ENCODE assay signal across 1 cellular context in genomic region chr9:121483049-121483448, GRCh38.
A peak's percentile ranks its signal among the peaks of the same experiment; 100 is the strongest.
TF ChIP-seq lines count a peak whose summit lies in the region.

No MANE protein-coding gene starts in this region.

TF ChIP-seq in HepG2, 621 proteins besides CTCF, POLR2A, EP300 and RAD21 (continued from another document):
- TF ChIP-seq, protein P1, sequence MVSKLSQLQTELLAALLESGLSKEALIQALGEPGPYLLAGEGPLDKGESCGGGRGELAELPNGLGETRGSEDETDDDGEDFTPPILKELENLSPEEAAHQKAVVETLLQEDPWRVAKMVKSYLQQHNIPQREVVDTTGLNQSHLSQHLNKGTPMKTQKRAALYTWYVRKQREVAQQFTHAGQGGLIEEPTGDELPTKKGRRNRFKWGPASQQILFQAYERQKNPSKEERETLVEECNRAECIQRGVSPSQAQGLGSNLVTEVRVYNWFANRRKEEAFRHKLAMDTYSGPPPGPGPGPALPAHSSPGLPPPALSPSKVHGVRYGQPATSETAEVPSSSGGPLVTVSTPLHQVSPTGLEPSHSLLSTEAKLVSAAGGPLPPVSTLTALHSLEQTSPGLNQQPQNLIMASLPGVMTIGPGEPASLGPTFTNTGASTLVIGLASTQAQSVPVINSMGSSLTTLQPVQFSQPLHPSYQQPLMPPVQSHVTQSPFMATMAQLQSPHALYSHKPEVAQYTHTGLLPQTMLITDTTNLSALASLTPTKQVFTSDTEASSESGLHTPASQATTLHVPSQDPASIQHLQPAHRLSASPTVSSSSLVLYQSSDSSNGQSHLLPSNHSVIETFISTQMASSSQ (IDR thresholded peaks at IDR 0.05; ENCODE audit: low read depth) = no peak
- TF ChIP-seq, protein P1 (CRISPR knock-in tag; IDR thresholded peaks at IDR 0.05; ENCODE audit: borderline replicate concordance) = no peak
- TF ChIP-seq NR2F1 (CRISPR knock-in tag; IDR thresholded peaks at IDR 0.05) (peak; percentile 63 to 92), ZNF703 (CRISPR knock-in tag; IDR thresholded peaks at IDR 0.05; ENCODE audit: borderline replicate concordance) (no peak), TCF7 (IDR thresholded peaks at IDR 0.05; ENCODE audit: low read depth) (peak; percentile 62; the same call in 1 of the 2 replicates), ZBTB8A (CRISPR knock-in tag; IDR thresholded peaks at IDR 0.05; ENCODE audit: borderline replicate concordance, low read depth) (no peak), NR2F6 (IDR thresholded peaks at IDR 0.05) (peak; percentile 95), NR2F6 (CRISPR knock-in tag; IDR thresholded peaks at IDR 0.05) (peak; percentile 85), JUND (CRISPR knock-in tag; IDR thresholded peaks at IDR 0.05) (peak; percentile 47; the same call in 1 of the 2 replicates), TFAP4 (IDR thresholded peaks at IDR 0.05; ENCODE audit: borderline replicate concordance, low read depth) (peak; percentile 89), FOXP1 (IDR thresholded peaks at IDR 0.05) (no peak), FOXP1 (CRISPR knock-in tag; IDR thresholded peaks at IDR 0.05) (peak; percentile 32; the same call in 1 of the 2 replicates), GATA4 (IDR thresholded peaks at IDR 0.05; ENCODE audit: borderline replicate concordance, low read depth) (no peak), NKX3-1 (CRISPR knock-in tag; IDR thresholded peaks at IDR 0.05) (peak; percentile 56; the same call in 1 of the 2 replicates), RFX5 (IDR thresholded peaks at IDR 0.05; ENCODE audit: low read depth, low read length) (no peak), HMG20B (CRISPR knock-in tag; conservative IDR thresholded peaks at IDR 0.05) (0 out of 2 replicates have a peak, but pooled peaks have one; percentile 59), TBX3 (IDR thresholded peaks at IDR 0.05; ENCODE audit: borderline replicate concordance) (peak; percentile 84; the same call in 1 of the 2 replicates), ATM (IDR thresholded peaks at IDR 0.05; ENCODE audit: borderline replicate concordance) (no peak), PITX1 (CRISPR knock-in tag; IDR thresholded peaks at IDR 0.05) (no peak), FOXA3 (CRISPR knock-in tag; IDR thresholded peaks at IDR 0.05) (peak; percentile 59)
- TF ChIP-seq, protein P2, sequence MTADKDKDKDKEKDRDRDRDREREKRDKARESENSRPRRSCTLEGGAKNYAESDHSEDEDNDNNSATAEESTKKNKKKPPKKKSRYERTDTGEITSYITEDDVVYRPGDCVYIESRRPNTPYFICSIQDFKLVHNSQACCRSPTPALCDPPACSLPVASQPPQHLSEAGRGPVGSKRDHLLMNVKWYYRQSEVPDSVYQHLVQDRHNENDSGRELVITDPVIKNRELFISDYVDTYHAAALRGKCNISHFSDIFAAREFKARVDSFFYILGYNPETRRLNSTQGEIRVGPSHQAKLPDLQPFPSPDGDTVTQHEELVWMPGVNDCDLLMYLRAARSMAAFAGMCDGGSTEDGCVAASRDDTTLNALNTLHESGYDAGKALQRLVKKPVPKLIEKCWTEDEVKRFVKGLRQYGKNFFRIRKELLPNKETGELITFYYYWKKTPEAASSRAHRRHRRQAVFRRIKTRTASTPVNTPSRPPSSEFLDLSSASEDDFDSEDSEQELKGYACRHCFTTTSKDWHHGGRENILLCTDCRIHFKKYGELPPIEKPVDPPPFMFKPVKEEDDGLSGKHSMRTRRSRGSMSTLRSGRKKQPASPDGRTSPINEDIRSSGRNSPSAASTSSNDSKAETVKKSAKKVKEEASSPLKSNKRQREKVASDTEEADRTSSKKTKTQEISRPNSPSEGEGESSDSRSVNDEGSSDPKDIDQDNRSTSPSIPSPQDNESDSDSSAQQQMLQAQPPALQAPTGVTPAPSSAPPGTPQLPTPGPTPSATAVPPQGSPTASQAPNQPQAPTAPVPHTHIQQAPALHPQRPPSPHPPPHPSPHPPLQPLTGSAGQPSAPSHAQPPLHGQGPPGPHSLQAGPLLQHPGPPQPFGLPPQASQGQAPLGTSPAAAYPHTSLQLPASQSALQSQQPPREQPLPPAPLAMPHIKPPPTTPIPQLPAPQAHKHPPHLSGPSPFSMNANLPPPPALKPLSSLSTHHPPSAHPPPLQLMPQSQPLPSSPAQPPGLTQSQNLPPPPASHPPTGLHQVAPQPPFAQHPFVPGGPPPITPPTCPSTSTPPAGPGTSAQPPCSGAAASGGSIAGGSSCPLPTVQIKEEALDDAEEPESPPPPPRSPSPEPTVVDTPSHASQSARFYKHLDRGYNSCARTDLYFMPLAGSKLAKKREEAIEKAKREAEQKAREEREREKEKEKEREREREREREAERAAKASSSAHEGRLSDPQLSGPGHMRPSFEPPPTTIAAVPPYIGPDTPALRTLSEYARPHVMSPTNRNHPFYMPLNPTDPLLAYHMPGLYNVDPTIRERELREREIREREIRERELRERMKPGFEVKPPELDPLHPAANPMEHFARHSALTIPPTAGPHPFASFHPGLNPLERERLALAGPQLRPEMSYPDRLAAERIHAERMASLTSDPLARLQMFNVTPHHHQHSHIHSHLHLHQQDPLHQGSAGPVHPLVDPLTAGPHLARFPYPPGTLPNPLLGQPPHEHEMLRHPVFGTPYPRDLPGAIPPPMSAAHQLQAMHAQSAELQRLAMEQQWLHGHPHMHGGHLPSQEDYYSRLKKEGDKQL (CRISPR knock-in tag; IDR thresholded peaks at IDR 0.05; ENCODE audit: low read depth) = peak; percentile 93; the same call in 1 of the 2 replicates
- TF ChIP-seq, protein P3, sequence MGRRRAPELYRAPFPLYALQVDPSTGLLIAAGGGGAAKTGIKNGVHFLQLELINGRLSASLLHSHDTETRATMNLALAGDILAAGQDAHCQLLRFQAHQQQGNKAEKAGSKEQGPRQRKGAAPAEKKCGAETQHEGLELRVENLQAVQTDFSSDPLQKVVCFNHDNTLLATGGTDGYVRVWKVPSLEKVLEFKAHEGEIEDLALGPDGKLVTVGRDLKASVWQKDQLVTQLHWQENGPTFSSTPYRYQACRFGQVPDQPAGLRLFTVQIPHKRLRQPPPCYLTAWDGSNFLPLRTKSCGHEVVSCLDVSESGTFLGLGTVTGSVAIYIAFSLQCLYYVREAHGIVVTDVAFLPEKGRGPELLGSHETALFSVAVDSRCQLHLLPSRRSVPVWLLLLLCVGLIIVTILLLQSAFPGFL (CRISPR knock-in tag; IDR thresholded peaks at IDR 0.05) = no peak
- TF ChIP-seq, protein P4, sequence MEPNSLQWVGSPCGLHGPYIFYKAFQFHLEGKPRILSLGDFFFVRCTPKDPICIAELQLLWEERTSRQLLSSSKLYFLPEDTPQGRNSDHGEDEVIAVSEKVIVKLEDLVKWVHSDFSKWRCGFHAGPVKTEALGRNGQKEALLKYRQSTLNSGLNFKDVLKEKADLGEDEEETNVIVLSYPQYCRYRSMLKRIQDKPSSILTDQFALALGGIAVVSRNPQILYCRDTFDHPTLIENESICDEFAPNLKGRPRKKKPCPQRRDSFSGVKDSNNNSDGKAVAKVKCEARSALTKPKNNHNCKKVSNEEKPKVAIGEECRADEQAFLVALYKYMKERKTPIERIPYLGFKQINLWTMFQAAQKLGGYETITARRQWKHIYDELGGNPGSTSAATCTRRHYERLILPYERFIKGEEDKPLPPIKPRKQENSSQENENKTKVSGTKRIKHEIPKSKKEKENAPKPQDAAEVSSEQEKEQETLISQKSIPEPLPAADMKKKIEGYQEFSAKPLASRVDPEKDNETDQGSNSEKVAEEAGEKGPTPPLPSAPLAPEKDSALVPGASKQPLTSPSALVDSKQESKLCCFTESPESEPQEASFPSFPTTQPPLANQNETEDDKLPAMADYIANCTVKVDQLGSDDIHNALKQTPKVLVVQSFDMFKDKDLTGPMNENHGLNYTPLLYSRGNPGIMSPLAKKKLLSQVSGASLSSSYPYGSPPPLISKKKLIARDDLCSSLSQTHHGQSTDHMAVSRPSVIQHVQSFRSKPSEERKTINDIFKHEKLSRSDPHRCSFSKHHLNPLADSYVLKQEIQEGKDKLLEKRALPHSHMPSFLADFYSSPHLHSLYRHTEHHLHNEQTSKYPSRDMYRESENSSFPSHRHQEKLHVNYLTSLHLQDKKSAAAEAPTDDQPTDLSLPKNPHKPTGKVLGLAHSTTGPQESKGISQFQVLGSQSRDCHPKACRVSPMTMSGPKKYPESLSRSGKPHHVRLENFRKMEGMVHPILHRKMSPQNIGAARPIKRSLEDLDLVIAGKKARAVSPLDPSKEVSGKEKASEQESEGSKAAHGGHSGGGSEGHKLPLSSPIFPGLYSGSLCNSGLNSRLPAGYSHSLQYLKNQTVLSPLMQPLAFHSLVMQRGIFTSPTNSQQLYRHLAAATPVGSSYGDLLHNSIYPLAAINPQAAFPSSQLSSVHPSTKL (CRISPR knock-in tag; IDR thresholded peaks at IDR 0.05) = peak; percentile 61
